In genomic region chr1:23217421-23218115, GRCh38 we compare ENCODE assay signal across 8 cellular contexts. TPM values are rescaled to one million over a fixed set of nuclear protein-coding genes. Genes with fewer than 3 reads are reported as not detected.
DNase-seq lines count a peak whose midpoint lies in the region; ATAC-seq and TF ChIP-seq lines count a peak whose summit lies in the region.

TSS of gene HTR1D (minus strand) at chr1:23217502. CDS start at chr1:23194219, 23,283 bp downstream.

- H3K9me3 ChIP-seq in right cardiac atrium (ENCODE audit: control insufficient read depth, low read length) (no peaks in the 10 kb centered on the region), skeletal muscle satellite cell (replicated peaks; ENCODE audit: low read length) (no peaks in the 10 kb centered on the region)

- H3K9me3 Mint-ChIP-seq in WTC11, result no peaks in the 10 kb centered on the region

- H3K27me3 Mint-ChIP-seq in WTC11 (ENCODE audit: low read depth), result peaks cover 27% of the 10 kb centered on the region

- TF ChIP-seq CTCF in WTC11 (IDR thresholded peaks at IDR 0.05), result no peak

- peak; percentile 64 for ATAC-seq in WTC11
- ATAC-seq in right cardiac atrium, result peak; percentile 33 to 44

- peak within 1 kb of the TSS; percentile 65 for H3K4me3 Mint-ChIP-seq in WTC11

- POLR2A ChIA-PET in WTC11 (lab: Charles Lee), result interaction anchor here (1.9 kb wide), 1 partner anchor 46 kb away, joined by 8 read pairs; no protein-coding TSS in a partner anchor

- no peak within 1 kb of the TSS for H3K27ac Mint-ChIP-seq in WTC11

- H3K4me3 ChIP-seq in right cardiac atrium (ENCODE audit: low read length), result peak within 1 kb of the TSS; percentile 54
- H3K4me3 ChIP-seq in skeletal muscle satellite cell (ENCODE audit: low read length), result peak within 1 kb of the TSS; percentile 53

- intact Hi-C loops in right cardiac atrium (cut with DNase I), result no loop called here

- peak within 1 kb of the TSS; percentile 76 for H3K4me2 ChIP-seq in skeletal muscle satellite cell (ENCODE audit: low read length)

- H3K9ac ChIP-seq in skeletal muscle satellite cell (ENCODE audit: low read depth, low read length), result no peak within 1 kb of the TSS

- peaks cover 20% of the 10 kb centered on the region for H3K4me1 Mint-ChIP-seq in WTC11

- no peaks in the 10 kb centered on the region for H3K36me3 ChIP-seq in skeletal muscle satellite cell (ENCODE audit: insufficient read depth, low read length)

- no peaks in the 10 kb centered on the region for H3K27me3 ChIP-seq in right cardiac atrium (ENCODE audit: control insufficient read depth, insufficient read depth)
- H3K27me3 ChIP-seq in skeletal muscle satellite cell (ENCODE audit: control insufficient read depth, insufficient read depth, low read length), result peaks cover 37% of the 10 kb centered on the region

- 3% methylated on average over 45 of the region's 45 CpGs for WGBS in right cardiac atrium

- DNase-seq in NCI-H146 (lab: John Stamatoyannopoulos, UW) (peak; percentile 36), NCI-H146 treated with DMSO at 0.1 percent for 48 hours (lab: John Stamatoyannopoulos, UW; ENCODE audit: unreplicated experiment) (no peak), WTC11 (ENCODE audit: low spot score) (peak; percentile 79), right cardiac atrium (peak in 2 of 3 donors; percentile 56 to 57), foreskin melanocyte (no peak), NCI-H1436 treated with DMSO at 0.1 percent for 48 hours (lab: John Stamatoyannopoulos, UW) (no peak), superior temporal gyrus (ENCODE audit: extremely low spot score) (no peak)

- CTCF ChIA-PET in WTC11 (lab: Charles Lee), result interaction anchor here (0.7 to 3.2 kb wide), 24 partner anchors 8 to 513 kb away, joined by 3 to 48 read pairs (median 4); partner anchors contain the start of gene HNRNPR

- no peaks in the 10 kb centered on the region for H3K36me3 Mint-ChIP-seq in WTC11

- H3K27ac ChIP-seq in right cardiac atrium (ENCODE audit: low read length), result no peak within 1 kb of the TSS

- H3K4me1 ChIP-seq in right cardiac atrium (ENCODE audit: control insufficient read depth, insufficient read depth, low read length), result no peaks in the 10 kb centered on the region
- H3K4me1 ChIP-seq in skeletal muscle satellite cell (ENCODE audit: control insufficient read depth, insufficient read depth, low read length), result peaks cover 5% of the 10 kb centered on the region

TF ChIP-seq in WTC11, 78 proteins besides CTCF, POLR2A, EP300 and RAD21:
- TF ChIP-seq ZNF219 (CRISPR knock-in tag; IDR thresholded peaks at IDR 0.05; ENCODE audit: borderline replicate concordance) (no peak), E2F5 (CRISPR knock-in tag; IDR thresholded peaks at IDR 0.05) (peak; percentile 65), FOXK1 (CRISPR knock-in tag; IDR thresholded peaks at IDR 0.05) (0 out of 2 replicates have a peak, but pooled peaks have one; percentile 9), ATF1 (CRISPR knock-in tag; IDR thresholded peaks at IDR 0.05) (0 out of 2 replicates have a peak, but pooled peaks have one; percentile 72), ESRRA (CRISPR knock-in tag; IDR thresholded peaks at IDR 0.05; ENCODE audit: borderline replicate concordance) (no peak), ZNF263 (CRISPR knock-in tag; IDR thresholded peaks at IDR 0.05; ENCODE audit: low read depth) (peak; percentile 93)

RNA-seq across cellular contexts. Expression of gene HTR1D, which starts in this region (rescaled TPM):
- 5.4 to 7.9 TPM (median 7.9 TPM) in 3 replicates for total RNA-seq in WTC11 (2021)
- not detected for total RNA-seq in right cardiac atrium
- 0.05 TPM for polyA plus RNA-seq in right cardiac atrium
- not detected in 2 replicates for total RNA-seq in skeletal muscle satellite cell (2012; rRNA removed)

Comparison
In these comparisons a context has a peak if more than half of its experiments do, and no peak if none do; other contexts are left out.
1. DNase-seq: peak in NCI-H146 (single experiment) and WTC11 (single experiment); none in NCI-H146 treated with DMSO at 0.1 percent for 48 hours (single experiment), foreskin melanocyte (single experiment), NCI-H1436 treated with DMSO at 0.1 percent for 48 hours (single experiment) and superior temporal gyrus (single experiment).
2. Peak in DNase-seq, ATAC-seq and H3K4me3 ChIP-seq in right cardiac atrium; RNA of the gene not detected or under 1 TPM.